In the genomic region with DNA sequence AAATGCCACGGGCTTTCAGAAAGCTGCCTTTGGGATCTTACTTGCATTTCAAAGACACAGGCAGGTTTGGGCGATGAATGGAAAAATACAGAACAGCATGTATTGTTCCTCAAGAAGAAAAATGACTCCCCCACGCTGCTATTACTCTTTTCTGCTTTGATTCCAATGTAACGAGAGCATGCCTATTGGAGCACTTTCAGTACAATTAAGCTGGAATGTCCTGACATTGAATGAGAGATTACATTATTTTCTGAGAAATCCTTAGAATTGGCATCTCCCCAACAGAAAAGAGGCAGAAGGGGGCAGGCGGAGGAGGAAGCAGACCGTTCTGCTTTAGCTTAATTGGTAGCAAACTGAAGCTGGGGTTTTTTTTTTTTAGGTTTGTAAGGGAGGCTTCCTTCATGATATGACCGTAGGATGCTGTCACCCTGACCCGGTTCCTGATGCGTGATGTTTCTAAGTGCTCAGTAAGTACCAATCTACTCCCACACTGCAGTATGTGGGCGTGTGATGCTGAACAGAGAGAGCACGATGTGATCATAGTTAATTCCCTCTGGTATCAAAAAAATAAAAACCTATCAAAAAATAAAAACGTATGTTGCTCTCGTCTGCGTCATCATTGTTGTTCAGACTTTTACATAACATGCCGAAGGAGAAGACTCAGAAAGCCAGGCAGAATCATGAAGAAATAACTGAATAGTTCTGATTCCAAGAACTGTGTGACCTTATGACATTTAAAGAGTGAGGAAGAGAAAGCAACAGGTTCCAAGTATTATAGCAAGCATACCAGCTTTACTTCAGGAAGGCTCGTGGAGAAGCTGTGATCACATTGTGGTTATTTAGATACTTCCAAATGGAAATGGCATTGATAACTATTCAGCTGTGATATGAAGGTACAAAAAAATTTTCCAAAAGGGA, we compare ENCODE assay signal across 13 cellular contexts. TPM values are rescaled to one million over a fixed set of nuclear protein-coding genes. Genes with fewer than 3 reads are reported as not detected.
A peak's percentile ranks its signal among the peaks of the same experiment; 100 is the strongest.
DNase-seq lines count a peak whose midpoint lies in the region; ATAC-seq and TF ChIP-seq lines count a peak whose summit lies in the region.
"Had no signal": no experiment of that assay in that cellular context is flagged by ENCODE, and none has a peak within 500 bp of the region (broad histone marks: within the 10 kb centered on the region; RNA-seq: fewer than 3 reads in every experiment).

No MANE protein-coding gene starts in this region.

- H3K27me3 ChIP-seq in HUES6 (ENCODE audit: control insufficient read depth, insufficient read depth, low read length), result no peaks in the 10 kb centered on the region
- H3K27me3 ChIP-seq: upper lobe of right lung had no signal

- H3K4me3 ChIP-seq in HUES6 (ENCODE audit: low read depth, low read length) (peak overlapping the region; percentile 24; the same call in 1 of the 2 replicates), fibroblast of villous mesenchyme (ENCODE audit: low read depth, low read length) (peak overlapping the region; percentile 13)
- H3K4me3 ChIP-seq: upper lobe of right lung had no signal

- peaks cover 6% of the 10 kb centered on the region for H3K4me1 Mint-ChIP-seq in activated T-helper 17 cell treated with anti-CD3 and anti-CD28 coated beads, Interleukin-2, amount 50 U/mL, for 72 hours
- H3K4me1 Mint-ChIP-seq: T-cell had no signal

- intact Hi-C loops in sciatic nerve (cut with DNase I), result no loop called here

- TF ChIP-seq CTCF in fibroblast of villous mesenchyme (IDR thresholded peaks at IDR 0.05; ENCODE audit: insufficient read depth, low read depth, low read length) (no peak), GM20000 (IDR thresholded peaks at IDR 0.05; ENCODE audit: extremely low read depth, missing control alignments) (no peak)

- ATAC-seq in activated T-helper 17 cell treated with anti-CD3 and anti-CD28 coated beads, Interleukin-2, amount 50 U/mL, for 72 hours (replicated peaks), result no peak
- ATAC-seq in sciatic nerve (peak; percentile 83), GM19463 (IDR thresholded peaks at IDR 0.05; ENCODE audit: unreplicated experiment) (no peak)
- ATAC-seq: T-cell, upper lobe of right lung had no signal

- no peaks in the 10 kb centered on the region for H3K9me3 ChIP-seq in HUES6 (ENCODE audit: control insufficient read depth, insufficient read depth, low read depth, low read length)
- H3K9me3 ChIP-seq: upper lobe of right lung had no signal

- peak; percentile 81 for DNase-seq in fibroblast of villous mesenchyme (ENCODE audit: low read depth)
- DNase-seq in sciatic nerve (ENCODE audit: low spot score), result no peak
- DNase-seq in GM20000 (ENCODE audit: low spot score), result no peak
- DNase-seq in NCI-H524 treated with DMSO at 0.1 percent for 48 hours (lab: John Stamatoyannopoulos, UW), result no peak
- DNase-seq in NCI-H2196 (lab: John Stamatoyannopoulos, UW; ENCODE audit: unreplicated experiment), result no peak
- DNase-seq: NCI-H510A, T-cell, upper lobe of right lung had no signal

- H3K27ac ChIP-seq in HUES6 (ENCODE audit: low read depth, low read length), result no peak overlapping the region
- H3K27ac ChIP-seq: upper lobe of right lung had no signal

- H3K4me3 Mint-ChIP-seq in activated T-helper 17 cell treated with anti-CD3 and anti-CD28 coated beads, Interleukin-2, amount 50 U/mL, for 72 hours, result peak overlapping the region; percentile 15
- H3K4me3 Mint-ChIP-seq: dendritic cell treated with granulocyte-macrophage colony-stimulating factor and Interleukin-4, amounts not matched to agents 40 ng/mL and 50 ng/mL, for 4 days; T-cell had no signal

- peaks cover 33% of the 10 kb centered on the region for H3K4me1 ChIP-seq in HUES6 (ENCODE audit: control insufficient read depth, insufficient read depth, low read length)
- H3K4me1 ChIP-seq: upper lobe of right lung had no signal

- no peaks in the 10 kb centered on the region for H3K36me3 Mint-ChIP-seq in activated T-helper 17 cell treated with anti-CD3 and anti-CD28 coated beads, Interleukin-2, amount 50 U/mL, for 72 hours (ENCODE audit: low read depth)
- H3K36me3 Mint-ChIP-seq: T-cell had no signal

- H3K9ac ChIP-seq in HUES6 (ENCODE audit: low read length), result no peak overlapping the region

- H3K36me3 ChIP-seq in HUES6 (ENCODE audit: control insufficient read depth, insufficient read depth, low read length), result no peaks in the 10 kb centered on the region
- H3K36me3 ChIP-seq: upper lobe of right lung had no signal

- no peaks in the 10 kb centered on the region for H3K9me3 Mint-ChIP-seq in activated T-helper 17 cell treated with anti-CD3 and anti-CD28 coated beads, Interleukin-2, amount 50 U/mL, for 72 hours
- H3K9me3 Mint-ChIP-seq: dendritic cell treated with granulocyte-macrophage colony-stimulating factor and Interleukin-4, amounts not matched to agents 40 ng/mL and 50 ng/mL, for 4 days; T-cell had no signal

- H3K27me3 Mint-ChIP-seq in activated T-helper 17 cell treated with anti-CD3 and anti-CD28 coated beads, Interleukin-2, amount 50 U/mL, for 72 hours, result peaks cover 35% of the 10 kb centered on the region

- no peak overlapping the region for H3K27ac Mint-ChIP-seq in activated T-helper 17 cell treated with anti-CD3 and anti-CD28 coated beads, Interleukin-2, amount 50 U/mL, for 72 hours
- H3K27ac Mint-ChIP-seq: dendritic cell treated with granulocyte-macrophage colony-stimulating factor and Interleukin-4, amounts not matched to agents 40 ng/mL and 50 ng/mL, for 4 days; T-cell had no signal

RNA-seq across cellular contexts. Expression of a gene that starts 40.5 kb away (rescaled TPM):
- total RNA-seq in activated T-helper 17 cell treated with anti-CD3 and anti-CD28 coated beads, Interleukin-2, amount 50 U/mL, for 72 hours, result 1 to 10 TPM in 1 of 2 donors, under 1 TPM in 1; 0.16 to 1.1 TPM
- total RNA-seq in fibroblast of villous mesenchyme (0.32 and 1.3 TPM in 2 replicates), sciatic nerve (11.4 TPM)
- total RNA-seq: LHCN-M2 had no signal
